Comparison of ENCODE assay signal across 19 cellular contexts in genomic region chr3:178584722-178585121, GRCh38. TPM values are rescaled to one million over a fixed set of nuclear protein-coding genes. Genes with fewer than 3 reads are reported as not detected.
"Had no signal": no experiment of that assay in that cellular context is flagged by ENCODE, and none has a peak within 500 bp of the region (broad histone marks: within the 10 kb centered on the region; RNA-seq: fewer than 3 reads in every experiment).

No MANE protein-coding gene starts in this region.

- H3K27me3 ChIP-seq: gastrocnemius medialis, heart right ventricle, neutrophil, tibial nerve had no signal

- H3K9me3 ChIP-seq: gastrocnemius medialis, mucosa of descending colon, neutrophil had no signal

- ATAC-seq: left lobe of liver; mucosa of descending colon; naive thymus-derived CD8-positive, alpha-beta T cell; stimulated activated memory B cell treated with anti-CD40 and anti-IgM and Interleukin-4, amounts not matched to agents 10 μg/mL and 1 μg/mL and 100 μg/mL, for 72 hours had no signal

- H3K4me3 ChIP-seq: gastrocnemius medialis, heart right ventricle, mucosa of descending colon, smooth muscle cell, tibial nerve had no signal

- H3K4me2 ChIP-seq: smooth muscle cell had no signal

- H3K27ac ChIP-seq: epithelial cell of prostate, gastrocnemius medialis, neutrophil, tibial nerve had no signal

- DNase-seq: activated CD4-positive, alpha-beta T cell treated with anti-CD3 and anti-CD28 coated beads, Interleukin-2, amount 10 ng/mL, durations not matched to agents 7 days and 5 days; activated CD4-positive, CD25-positive, alpha-beta regulatory T cell; activated CD8-positive, alpha-beta memory T cell treated with anti-CD3 and anti-CD28 coated beads for 24 hours; activated naive CD4-positive, alpha-beta T cell treated with anti-CD3 and anti-CD28 coated beads, Interleukin-2, amount 10 ng/mL, durations not matched to agents 7 days and 5 days; central memory CD4-positive, alpha-beta T cell; effector memory CD4-positive, alpha-beta T cell; gastrocnemius medialis; heart right ventricle; islet precursor cell; mucosa of descending colon; naive thymus-derived CD8-positive, alpha-beta T cell; right cardiac atrium had no signal

- H3K36me3 ChIP-seq: gastrocnemius medialis, heart right ventricle, neutrophil, tibial nerve had no signal

- H3K4me1 ChIP-seq: tibial nerve had no signal

RNA-seq across cellular contexts. Expression of gene KCNMB2, which starts 48.5 kb away (rescaled TPM):
- total RNA-seq: activated CD4-positive, alpha-beta T cell treated with anti-CD3 and anti-CD28 coated beads, Interleukin-2, amount 10 ng/mL, durations not matched to agents 7 days and 5 days; gastrocnemius medialis; left lobe of liver; naive thymus-derived CD8-positive, alpha-beta T cell; progenitor cell of endocrine pancreas; tibial nerve had no signal
- polyA plus RNA-seq: naive thymus-derived CD8-positive, alpha-beta T cell; smooth muscle cell had no signal
